In the genomic region with DNA sequence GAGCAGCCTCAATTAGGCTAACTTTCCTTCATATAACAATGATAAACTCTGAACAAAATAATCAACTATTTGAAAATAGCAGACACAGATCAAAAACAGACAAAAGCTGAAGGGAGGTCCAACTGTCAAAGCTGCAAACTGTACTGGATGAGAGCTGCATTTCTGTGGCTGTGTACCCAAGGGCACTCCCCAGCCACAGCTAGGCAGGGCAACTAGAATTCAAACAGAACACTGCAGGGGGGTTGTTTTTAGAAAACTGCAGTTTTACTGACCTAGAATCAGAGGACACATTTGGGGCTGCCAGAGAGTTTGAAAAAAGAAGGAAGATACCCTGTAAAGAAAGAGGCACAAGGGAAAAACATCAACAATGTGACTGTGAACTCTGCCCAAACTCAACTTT, we compare ENCODE assay signal across 14 cellular contexts. TPM values are rescaled to one million over a fixed set of nuclear protein-coding genes. Genes with fewer than 3 reads are reported as not detected.
DNase-seq lines count a peak whose midpoint lies in the region; TF ChIP-seq lines count a peak whose summit lies in the region.
"Had no signal": no experiment of that assay in that cellular context is flagged by ENCODE, and none has a peak within 500 bp of the region (broad histone marks: within the 10 kb centered on the region; RNA-seq: fewer than 3 reads in every experiment).

No MANE protein-coding gene starts in this region.

- H3K27ac ChIP-seq in H9 (ENCODE audit: insufficient read length, low read depth, low read length) (no peak overlapping the region), neural progenitor cell (no peak overlapping the region)
- H3K27ac ChIP-seq in CD8-positive, alpha-beta memory T cell (ENCODE audit: low read depth, low read length): no peak overlapping the region
- H3K27ac ChIP-seq: BLaER1 had no signal

- H4K20me1 ChIP-seq in H9 (ENCODE audit: control insufficient read depth, insufficient read depth, insufficient read length) (no peaks in the 10 kb centered on the region), neural progenitor cell (ENCODE audit: low read depth) (peaks cover 93% of the 10 kb centered on the region)

- H3K56ac ChIP-seq in H9 (ENCODE audit: insufficient read length, low read depth, low read length): no peak overlapping the region

- H3K4me1 ChIP-seq in H9 (ENCODE audit: insufficient read depth, low read length): no peaks in the 10 kb centered on the region
- peaks cover 10% of the 10 kb centered on the region for H3K4me1 ChIP-seq in neural progenitor cell
- H3K4me1 ChIP-seq in CD8-positive, alpha-beta memory T cell (ENCODE audit: insufficient read depth, low read length): no peaks in the 10 kb centered on the region
- H3K4me1 ChIP-seq: BLaER1, HAP-1 had no signal

- H3K4me3 Mint-ChIP-seq in H9: no peak overlapping the region
- peak overlapping the region; percentile 7 for H3K4me3 Mint-ChIP-seq in neural progenitor cell
- H3K4me3 Mint-ChIP-seq in CD8-positive, alpha-beta memory T cell: no peak overlapping the region
- H3K4me3 Mint-ChIP-seq: activated CD4-positive, alpha-beta memory T cell treated with anti-CD3 and anti-CD28 coated beads, Interleukin-2, amount 10 ng/mL, durations not matched to agents 7 days and 5 days had no signal

- POLR2A ChIA-PET in CD8-positive, alpha-beta memory T cell (lab: Charles Lee): no interaction called here

- no peak for TF ChIP-seq CTCF in H9 (conservative IDR thresholded peaks at IDR 0.05)
- TF ChIP-seq CTCF in neural progenitor cell (IDR thresholded peaks at IDR 0.05): no peak

- no peak overlapping the region for H2AK5ac ChIP-seq in H9 (ENCODE audit: insufficient read length, low read length)

- H3K18ac ChIP-seq in H9 (ENCODE audit: insufficient read length, low read depth, low read length): no peak overlapping the region

- H3K4me3 ChIP-seq in neural progenitor cell: no peak overlapping the region
- H3K4me3 ChIP-seq in CD8-positive, alpha-beta memory T cell (ENCODE audit: low read length): no peak overlapping the region
- H3K4me3 ChIP-seq: BLaER1, HAP-1 had no signal

- H3K4me2 ChIP-seq in H9 (ENCODE audit: insufficient read depth, insufficient read length, low read length) (no peak overlapping the region), neural progenitor cell (no peak overlapping the region)
- H3K4me2 ChIP-seq: BLaER1 had no signal

- peaks cover 6% of the 10 kb centered on the region for H3K79me1 ChIP-seq in H9 (ENCODE audit: insufficient read depth, low read depth, low read length, poor library complexity, severe bottlenecking)

- CTCF ChIA-PET in CD8-positive, alpha-beta memory T cell (lab: Charles Lee): no interaction called here

- H3K27ac Mint-ChIP-seq in H9 (peak overlapping the region in 2 of 3 experiments; percentile 41 to 52; a peak in 3 of 7 replicates), neural progenitor cell (no peak overlapping the region)
- peak overlapping the region in 3 of 8 donors; percentile 54 to 64 (median 58) for H3K27ac Mint-ChIP-seq in CD8-positive, alpha-beta memory T cell
- H3K27ac Mint-ChIP-seq: activated CD4-positive, alpha-beta memory T cell treated with anti-CD3 and anti-CD28 coated beads, Interleukin-2, amount 10 ng/mL, durations not matched to agents 7 days and 5 days had no signal

- no peak overlapping the region for H4K5ac ChIP-seq in H9 (ENCODE audit: insufficient read length, low read depth, low read length)

- peaks cover 19 to 23% of the 10 kb centered on the region in 2 experiments for H3K4me1 Mint-ChIP-seq in H9
- H3K4me1 Mint-ChIP-seq in neural progenitor cell: peaks cover 7% of the 10 kb centered on the region
- H3K4me1 Mint-ChIP-seq in CD8-positive, alpha-beta memory T cell: peaks cover 54 to 80% (median 79%) of the 10 kb centered on the region in 3 donors

- DNase-seq in COR-L47 (lab: John Stamatoyannopoulos, UW) (peak; percentile 26), H9 (no peak), cerebellar cortex (ENCODE audit: low spot score) (peak; percentile 54), neural progenitor cell (ENCODE audit: low spot score) (no peak), RKO (ENCODE audit: low spot score) (no peak), AG08396 (ENCODE audit: low spot score) (no peak)
- DNase-seq in CD8-positive, alpha-beta memory T cell: no peak
- DNase-seq: activated CD4-positive, alpha-beta memory T cell treated with anti-CD3 and anti-CD28 coated beads, Interleukin-2, amount 10 ng/mL, durations not matched to agents 7 days and 5 days; foreskin fibroblast; NCI-H1417 treated with DMSO at 0.1 percent for 48 hours; NCI-H2227 treated with DMSO at 0.1 percent for 48 hours; small intestine had no signal

- H3K14ac ChIP-seq in H9 (ENCODE audit: insufficient read depth, low read length): no peak overlapping the region

- no peak overlapping the region for H2BK5ac ChIP-seq in H9 (ENCODE audit: insufficient read length, low read length)

- H3K9me3 Mint-ChIP-seq in H9: no peaks in the 10 kb centered on the region
- H3K9me3 Mint-ChIP-seq in neural progenitor cell: no peaks in the 10 kb centered on the region
- no peaks in the 10 kb centered on the region for H3K9me3 Mint-ChIP-seq in CD8-positive, alpha-beta memory T cell
- H3K9me3 Mint-ChIP-seq: activated CD4-positive, alpha-beta memory T cell treated with anti-CD3 and anti-CD28 coated beads, Interleukin-2, amount 10 ng/mL, durations not matched to agents 7 days and 5 days had no signal

- no peak overlapping the region for H2BK15ac ChIP-seq in H9 (ENCODE audit: low read depth, low read length)

- no peak overlapping the region for H3K4ac ChIP-seq in H9 (ENCODE audit: low read depth, low read length)

- H3K27me3 ChIP-seq in H9 (ENCODE audit: insufficient read depth, low read length): no peaks in the 10 kb centered on the region
- H3K27me3 ChIP-seq in neural progenitor cell: no peaks in the 10 kb centered on the region
- no peaks in the 10 kb centered on the region for H3K27me3 ChIP-seq in CD8-positive, alpha-beta memory T cell (ENCODE audit: insufficient read depth, low read length, poor library complexity, severe bottlenecking)
- H3K27me3 ChIP-seq: BLaER1 had no signal

- H3K27me3 Mint-ChIP-seq in H9 (ENCODE audit: low read depth) (no peaks in the 10 kb centered on the region), neural progenitor cell (ENCODE audit: insufficient read depth, low read depth) (peaks cover 2% of the 10 kb centered on the region)
- H3K27me3 Mint-ChIP-seq in CD8-positive, alpha-beta memory T cell: no peaks in the 10 kb centered on the region
- H3K27me3 Mint-ChIP-seq: activated CD4-positive, alpha-beta memory T cell treated with anti-CD3 and anti-CD28 coated beads, Interleukin-2, amount 10 ng/mL, durations not matched to agents 7 days and 5 days had no signal

- H3K36me3 Mint-ChIP-seq in H9 (ENCODE audit: insufficient read depth in 1 of 3, low read depth in 3 of 3): peaks cover 4 to 9% (median 5%) of the 10 kb centered on the region in 3 experiments; a peak in 6 of 7 replicates
- H3K36me3 Mint-ChIP-seq in neural progenitor cell: peaks cover 18% of the 10 kb centered on the region
- H3K36me3 Mint-ChIP-seq in CD8-positive, alpha-beta memory T cell: peaks cover 0 to 22% (median 3%) of the 10 kb centered on the region in 3 donors

- H2BK120ac ChIP-seq in H9 (ENCODE audit: low read depth, low read length, poor library complexity, severe bottlenecking): no peak overlapping the region

- peaks cover 66% of the 10 kb centered on the region for H3F3A ChIP-seq in neural progenitor cell (ENCODE audit: low read depth)

- peaks cover 36% of the 10 kb centered on the region for H3K36me3 ChIP-seq in neural progenitor cell
- H3K36me3 ChIP-seq in CD8-positive, alpha-beta memory T cell (ENCODE audit: insufficient read depth, low read length): peaks cover 6% of the 10 kb centered on the region
- H3K36me3 ChIP-seq: HAP-1 had no signal

- H3K23me2 ChIP-seq in H9 (ENCODE audit: insufficient read length, low read depth, low read length, poor library complexity, severe bottlenecking): no peaks in the 10 kb centered on the region

- H3K23ac ChIP-seq in H9 (ENCODE audit: insufficient read length, low read depth, low read length): no peak overlapping the region

- H2BK12ac ChIP-seq in H9 (ENCODE audit: insufficient read length, low read depth, low read length): no peak overlapping the region

- H2AFZ ChIP-seq in H9 (ENCODE audit: low read length) (no peak overlapping the region), neural progenitor cell (replicated peaks) (no peak overlapping the region)

- H3K9me3 ChIP-seq in H9 (ENCODE audit: control insufficient read depth, low read depth, low read length): no peaks in the 10 kb centered on the region
- H3K9me3 ChIP-seq in neural progenitor cell (ENCODE audit: low read depth): no peaks in the 10 kb centered on the region
- H3K9me3 ChIP-seq in CD8-positive, alpha-beta memory T cell (ENCODE audit: low read length): no peaks in the 10 kb centered on the region
- H3K9me3 ChIP-seq: BLaER1, HAP-1 had no signal

- H4K8ac ChIP-seq in H9 (replicated peaks; ENCODE audit: insufficient read length, low read depth, low read length): no peak overlapping the region

- H3T11ph ChIP-seq in H9 (ENCODE audit: low read length): no peak overlapping the region

- H3K79me2 ChIP-seq in H9 (ENCODE audit: insufficient read depth, low read length) (peaks cover 12% of the 10 kb centered on the region; the same call in 1 of the 2 replicates), neural progenitor cell (ENCODE audit: low read depth) (peaks cover 100% of the 10 kb centered on the region)

- no peak overlapping the region for H3K9ac ChIP-seq in H9 (ENCODE audit: extremely low read depth, insufficient read length, low read length)
- no peak overlapping the region for H3K9ac ChIP-seq in neural progenitor cell
- H3K9ac ChIP-seq: BLaER1 had no signal

- H2BK20ac ChIP-seq in H9 (ENCODE audit: low read depth, low read length, poor library complexity, severe bottlenecking): no peak overlapping the region

- no peak overlapping the region for H4K91ac ChIP-seq in H9 (ENCODE audit: insufficient read length, low read depth, low read length)

RNA-seq across cellular contexts. Expression of a gene that starts 56.8 kb away (rescaled TPM):
- total RNA-seq in H9 (2021) (114 and 121 TPM in 2 replicates), neural progenitor cell (ENCODE audit: low replicate concordance) (170 and 233 TPM in 2 replicates)
- 100 to 1,000 TPM; 337 to 343 TPM for total RNA-seq in CD8-positive, alpha-beta memory T cell
- polyA plus RNA-seq in CD8-positive, alpha-beta memory T cell: 97.8 TPM

Comparison
In these comparisons a context has a peak if more than half of its experiments do, and no peak if none do; other contexts are left out.
1. DNase-seq: peak in COR-L47 (single experiment) and cerebellar cortex (single experiment); none in H9 (single experiment), neural progenitor cell (single experiment), RKO (single experiment), CD8-positive, alpha-beta memory T cell (0 of 5) and AG08396 (single experiment).